Comparison of ENCODE assay signal across 24 cellular contexts in the genomic region with DNA sequence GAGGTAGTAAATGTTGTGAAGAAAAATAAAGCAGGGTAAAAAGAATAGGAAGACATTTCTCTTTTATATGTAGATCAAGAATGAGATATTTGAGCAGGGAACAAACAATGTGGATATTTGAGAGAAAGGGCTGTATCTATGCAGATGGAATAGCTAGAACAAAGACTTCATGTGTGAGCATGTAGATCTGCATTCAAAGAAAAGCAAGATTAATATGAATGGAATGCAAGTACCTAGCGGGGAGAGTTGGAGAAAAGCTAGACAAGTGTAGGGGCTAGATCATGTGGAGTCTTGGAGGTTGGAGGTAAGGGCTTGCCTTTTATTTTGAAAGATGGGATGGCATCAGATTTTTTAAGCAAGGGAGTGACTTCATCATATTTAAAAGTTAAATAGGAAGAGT. TPM values are rescaled to one million over a fixed set of nuclear protein-coding genes. Genes with fewer than 3 reads are reported as not detected.
DNase-seq lines count a peak whose midpoint lies in the region; ATAC-seq, FAIRE-seq and TF ChIP-seq lines count a peak whose summit lies in the region.
"Had no signal": no experiment of that assay in that cellular context is flagged by ENCODE, and none has a peak within 500 bp of the region (broad histone marks: within the 10 kb centered on the region; RNA-seq: fewer than 3 reads in every experiment).

No MANE protein-coding gene starts in this region.

- 100% methylated on average over 1 of the region's 1 CpG; no CpG with 5 or more reads in 1 of the 2 experiments for WGBS in IMR-90 (ENCODE audit: extremely low coverage in 2 of 2, insufficient read length in 1 of 2), 2 experiments

- H3K56ac ChIP-seq in IMR-90 (ENCODE audit: extremely low read depth, insufficient read depth, low read length): no peak overlapping the region

- peaks cover 53% of the 10 kb centered on the region for H3K4me1 Mint-ChIP-seq in CD8-positive, alpha-beta T cell (ENCODE audit: low read depth)

- FAIRE-seq in bronchial epithelial cell (lab: Jason Lieb, UNC): no peak
- FAIRE-seq: G401.6, HTR-8/SVneo had no signal

- H3K27me3 ChIP-seq in CD8-positive, alpha-beta T cell (ENCODE audit: insufficient read depth, low read length): no peaks in the 10 kb centered on the region
- H3K27me3 ChIP-seq in IMR-90 (ENCODE audit: control insufficient read depth, insufficient read depth, low read length) (no peaks in the 10 kb centered on the region), bronchial epithelial cell (ENCODE audit: control insufficient read depth, insufficient read depth, low read length) (no peaks in the 10 kb centered on the region), PC-3 (ENCODE audit: low read length) (no peaks in the 10 kb centered on the region)

- no peak for TF ChIP-seq POLR2A in IMR-90 (IDR thresholded peaks at IDR 0.05; ENCODE audit: low read depth, low read length)

- intact Hi-C loops in CD8-positive, alpha-beta T cell (cut with DNase I, micrococcal nuclease): loop anchor here in 1 of 2 experiments (10.0 kb wide), 1 partner anchor 128 kb away; the partner anchor contains the start of gene ADRA2A
- intact Hi-C loops in IMR-90 (cut with micrococcal nuclease) (no loop called here), PC-3 (cut with micrococcal nuclease) (no loop called here)

- CTCF ChIA-PET in CD8-positive, alpha-beta T cell (lab: Charles Lee): interaction anchor here (0.9 kb wide), 1 partner anchor 200 kb away, joined by 3 read pairs; no protein-coding TSS in a partner anchor
- CTCF ChIA-PET in IMR-90 (lab: Yijun Ruan, JAX) (no interaction called here), PC-3 (lab: Charles Lee) (no interaction called here)

- no peaks in the 10 kb centered on the region for H3F3A ChIP-seq in PC-3 (ENCODE audit: low read length, unreplicated experiment)

- H2AFZ ChIP-seq in IMR-90 (replicated peaks; ENCODE audit: low read length, poor library complexity) (no peak overlapping the region), PC-3 (ENCODE audit: low read length) (no peak overlapping the region)

- H2BK20ac ChIP-seq in IMR-90 (ENCODE audit: low read depth, low read length): no peak overlapping the region

- H3K9me2 ChIP-seq in PC-3 (replicated peaks; ENCODE audit: low read length): no peaks in the 10 kb centered on the region

- no peak overlapping the region for H3K18ac ChIP-seq in IMR-90 (ENCODE audit: low read depth, low read length)

- no peak overlapping the region for H3K23ac ChIP-seq in IMR-90 (ENCODE audit: low read depth, low read length)

- no peak overlapping the region for H3K27ac ChIP-seq in CD8-positive, alpha-beta T cell (ENCODE audit: low read depth, low read length)
- H3K27ac ChIP-seq in IMR-90 (ENCODE audit: insufficient read depth, low read length) (no peak overlapping the region), PC-3 (ENCODE audit: low read length) (no peak overlapping the region)
- H3K27ac ChIP-seq: HL-60 had no signal

- BruUV-seq in IMR-90 (replicated peaks; lab: Mats Ljungman, UMichigan): no TSS peak
- BruUV-seq in PC-3 (replicated peaks; lab: Mats Ljungman, UMichigan): no TSS peak

- no peak overlapping the region for H3K4me3 ChIP-seq in CD8-positive, alpha-beta T cell (ENCODE audit: low read depth, low read length)
- H3K4me3 ChIP-seq in IMR-90 (ENCODE audit: insufficient read depth, low read depth, low read length) (no peak overlapping the region), bronchial epithelial cell (ENCODE audit: low read depth, low read length) (no peak overlapping the region), PC-3 (ENCODE audit: low read length) (no peak overlapping the region)

- H3K9me3 Mint-ChIP-seq in CD8-positive, alpha-beta T cell: peaks cover 10% of the 10 kb centered on the region
- H3K9me3 Mint-ChIP-seq: H9 had no signal

- H4K91ac ChIP-seq in IMR-90 (ENCODE audit: insufficient read depth, low read depth, low read length): no peak overlapping the region

- no peak overlapping the region for H2BK5ac ChIP-seq in IMR-90 (ENCODE audit: low read depth, low read length, poor library complexity, severe bottlenecking)

- H3K4me3 Mint-ChIP-seq in CD8-positive, alpha-beta T cell: no peak overlapping the region
- H3K4me3 Mint-ChIP-seq: H9, IgD-negative memory B cell had no signal

- TF ChIP-seq CTCF in CD8-positive, alpha-beta T cell (IDR thresholded peaks at IDR 0.05): no peak
- TF ChIP-seq CTCF in IMR-90 (conservative IDR thresholded peaks at IDR 0.05; ENCODE audit: low read depth, low read length) (no peak), bronchial epithelial cell (IDR thresholded peaks at IDR 0.05; ENCODE audit: insufficient read depth, low read length, severe bottlenecking) (no peak), PC-3 (conservative IDR thresholded peaks at IDR 0.05; ENCODE audit: low read depth, low read length) (no peak)

- no peaks in the 10 kb centered on the region for H3K9me3 ChIP-seq in CD8-positive, alpha-beta T cell (ENCODE audit: low read length)
- H3K9me3 ChIP-seq in IMR-90 (ENCODE audit: control insufficient read depth, insufficient read depth, low read length): no peaks in the 10 kb centered on the region
- no peaks in the 10 kb centered on the region for H3K9me3 ChIP-seq in PC-3 (ENCODE audit: low read length)

- no peak overlapping the region for H4K5ac ChIP-seq in IMR-90 (ENCODE audit: low read depth, low read length)

- dilution Hi-C loops in IMR-90 (cut with HindIII; ENCODE audit: low sequenced_read_pairs, unreplicated experiment): no loop called here

- POLR2A ChIA-PET in CD8-positive, alpha-beta T cell (lab: Charles Lee): no interaction called here
- POLR2A ChIA-PET in IMR-90 (lab: Charles Lee; ENCODE audit: unreplicated experiment): no interaction called here
- POLR2A ChIA-PET in PC-3 (lab: Charles Lee; ENCODE audit: unreplicated experiment): no interaction called here

- no peaks in the 10 kb centered on the region for H3K4me1 ChIP-seq in CD8-positive, alpha-beta T cell (ENCODE audit: insufficient read depth, low read length)
- H3K4me1 ChIP-seq in IMR-90 (ENCODE audit: control insufficient read depth, insufficient read depth, low read length) (peaks cover 4% of the 10 kb centered on the region), PC-3 (ENCODE audit: insufficient read depth, low read length) (no peaks in the 10 kb centered on the region)

- H3K14ac ChIP-seq in IMR-90 (replicated peaks; ENCODE audit: low read depth, low read length): no peak overlapping the region

- peaks cover 36 to 54% of the 10 kb centered on the region in 2 experiments for H3K79me1 ChIP-seq in IMR-90 (ENCODE audit: low read depth in 1 of 2, low read length in 2 of 2)

- peaks cover 33% of the 10 kb centered on the region for H4K20me1 ChIP-seq in IMR-90 (ENCODE audit: insufficient read depth, low read length)
- no peaks in the 10 kb centered on the region for H4K20me1 ChIP-seq in PC-3 (ENCODE audit: low read length)

- H3K36me3 ChIP-seq in CD8-positive, alpha-beta T cell (ENCODE audit: insufficient read depth, low read length): no peaks in the 10 kb centered on the region
- H3K36me3 ChIP-seq in IMR-90 (ENCODE audit: control insufficient read depth, insufficient read depth, low read length): peaks cover 7% of the 10 kb centered on the region
- H3K36me3 ChIP-seq in bronchial epithelial cell (ENCODE audit: control insufficient read depth, insufficient read depth, low read length): no peaks in the 10 kb centered on the region
- no peaks in the 10 kb centered on the region for H3K36me3 ChIP-seq in PC-3 (ENCODE audit: low read depth, low read length)

- no peak for TF ChIP-seq RAD21 in IMR-90 (IDR thresholded peaks at IDR 0.05; ENCODE audit: low read length)

- no peak overlapping the region for H2AK5ac ChIP-seq in IMR-90 (ENCODE audit: low read depth, low read length)

- H3K9ac ChIP-seq in IMR-90 (ENCODE audit: low read depth, low read length) (no peak overlapping the region), PC-3 (ENCODE audit: low read length) (no peak overlapping the region)

- no peak overlapping the region for H2BK120ac ChIP-seq in IMR-90 (ENCODE audit: low read depth, low read length)

- no peak for DNase-seq in CD8-positive, alpha-beta T cell
- DNase-seq in IMR-90 (no peak), bronchial epithelial cell (ENCODE audit: low read depth) (peak; percentile 80), kidney tubule cell (ENCODE audit: low spot score) (peak; percentile 10), PC-3 (no peak), dedifferentiated amniotic fluid mesenchymal stem cell (ENCODE audit: extremely low spot score) (no peak)
- no peak for DNase-seq in activated CD4-positive, CD25-positive, alpha-beta regulatory T cell (lab: John Stamatoyannopoulos, UW)
- DNase-seq: COR-L47; DMS 273 treated with DMSO at 0.1 percent for 48 hours; DND-41; H9; Karpas-422; MM.1S; NCI-H1092; NCI-H1436 treated with DMSO at 0.1 percent for 48 hours; NCI-H2029 treated with DMSO at 0.1 percent for 48 hours; NCI-H2171 treated with DMSO at 0.1 percent for 48 hours; NK-92 treated with Interleukin-12 subunit alpha and Interleukin-12 subunit beta, amount 100 ng/mL, for 24 hours; SHP77 treated with DMSO at 0.1 percent for 48 hours had no signal

- peaks cover 73% of the 10 kb centered on the region for H3K36me3 Mint-ChIP-seq in CD8-positive, alpha-beta T cell

- H3K9me1 ChIP-seq in IMR-90 (ENCODE audit: insufficient read depth, low read length): peaks cover 7% of the 10 kb centered on the region; the same call in 1 of the 2 replicates

- H2AK9ac ChIP-seq in IMR-90 (replicated peaks; ENCODE audit: low read depth, low read length, poor library complexity): no peak overlapping the region

- in situ Hi-C loops in IMR-90 (cut with MboI; ENCODE audit: low sequenced_read_pairs): no loop called here

- no peak overlapping the region for H3K4ac ChIP-seq in IMR-90 (ENCODE audit: low read depth, low read length)

- peak overlapping the region; percentile 6 for H3K27ac Mint-ChIP-seq in CD8-positive, alpha-beta T cell
- H3K27ac Mint-ChIP-seq: B cell had no signal

- no peaks in the 10 kb centered on the region for H3K27me3 Mint-ChIP-seq in CD8-positive, alpha-beta T cell (ENCODE audit: low read depth)
- H3K27me3 Mint-ChIP-seq: B cell, IgD-negative memory B cell had no signal

- H3K4me2 ChIP-seq in IMR-90 (ENCODE audit: low read depth, low read length) (no peak overlapping the region), PC-3 (ENCODE audit: low read length) (no peak overlapping the region)

- no peak for ATAC-seq in CD8-positive, alpha-beta T cell
- 0 out of 2 replicates have a peak, but pooled peaks have one; percentile 27 for ATAC-seq in IMR-90 (ENCODE audit: low read depth)
- ATAC-seq in PC-3: no peak

- no peak overlapping the region for H4K8ac ChIP-seq in IMR-90 (ENCODE audit: low read depth in 2 of 2, low read length in 2 of 2)

- peaks cover 41% of the 10 kb centered on the region for H3K79me2 ChIP-seq in PC-3 (ENCODE audit: low read length)

- H2BK15ac ChIP-seq in IMR-90 (ENCODE audit: low read depth, low read length): no peak overlapping the region

RNA-seq across cellular contexts. Expression of gene SHOC2, which starts 27.1 kb away (rescaled TPM):
- 10 to 100 TPM; 74.6 to 77.3 TPM for total RNA-seq in CD8-positive, alpha-beta T cell
- total RNA-seq in IMR-90 (2012; rRNA removed): 47.5 TPM in 2 replicates
- 10.8 and 13.4 TPM in 2 replicates for polyA plus RNA-seq in IMR-90 (2012; rRNA removed)
- polyA plus RNA-seq in IMR-90 (2012; cell fraction: cytosol; rRNA removed): 2.1 and 3.7 TPM in 2 replicates
- polyA plus RNA-seq in IMR-90 (2012; cell fraction: nucleus; rRNA removed; ENCODE audit: low replicate concordance): 0.90 and 10.5 TPM in 2 replicates
- total RNA-seq in bronchial epithelial cell: 30.3 and 52.9 TPM in 2 replicates
- 11.4 and 14.3 TPM in 2 replicates for total RNA-seq in PC-3 (2014; rRNA removed)

RNA-seq across cellular contexts. Expression of gene BBIP1, which starts 27.5 kb away (rescaled TPM):
- 10 to 100 TPM in 1 of 2 experiments, 1 to 10 TPM in 1; 9.5 to 11.1 TPM for total RNA-seq in CD8-positive, alpha-beta T cell
- 17.4 and 21.7 TPM in 2 replicates for total RNA-seq in IMR-90 (2012; rRNA removed)
- polyA plus RNA-seq in IMR-90 (2012; rRNA removed): 14.4 and 19.9 TPM in 2 replicates
- polyA plus RNA-seq in IMR-90 (2012; cell fraction: cytosol; rRNA removed): 1.6 and 2.9 TPM in 2 replicates
- polyA plus RNA-seq in IMR-90 (2012; cell fraction: nucleus; rRNA removed; ENCODE audit: low replicate concordance): 2.9 and 37.6 TPM in 2 replicates
- 11.6 and 25.0 TPM in 2 replicates for total RNA-seq in bronchial epithelial cell
- total RNA-seq in PC-3 (2014; rRNA removed): 12.0 and 19.6 TPM in 2 replicates

Comparison
In these comparisons a context has a peak if more than half of its experiments do, and no peak if none do; other contexts are left out.
1. DNase-seq: peak in bronchial epithelial cell (single experiment) and kidney tubule cell (single experiment); none in CD8-positive, alpha-beta T cell (0 of 7), IMR-90 (single experiment), PC-3 (single experiment), dedifferentiated amniotic fluid mesenchymal stem cell (single experiment) and activated CD4-positive, CD25-positive, alpha-beta regulatory T cell (0 of 4).